Comparison of ENCODE assay signal across 23 cellular contexts in the genomic region with DNA sequence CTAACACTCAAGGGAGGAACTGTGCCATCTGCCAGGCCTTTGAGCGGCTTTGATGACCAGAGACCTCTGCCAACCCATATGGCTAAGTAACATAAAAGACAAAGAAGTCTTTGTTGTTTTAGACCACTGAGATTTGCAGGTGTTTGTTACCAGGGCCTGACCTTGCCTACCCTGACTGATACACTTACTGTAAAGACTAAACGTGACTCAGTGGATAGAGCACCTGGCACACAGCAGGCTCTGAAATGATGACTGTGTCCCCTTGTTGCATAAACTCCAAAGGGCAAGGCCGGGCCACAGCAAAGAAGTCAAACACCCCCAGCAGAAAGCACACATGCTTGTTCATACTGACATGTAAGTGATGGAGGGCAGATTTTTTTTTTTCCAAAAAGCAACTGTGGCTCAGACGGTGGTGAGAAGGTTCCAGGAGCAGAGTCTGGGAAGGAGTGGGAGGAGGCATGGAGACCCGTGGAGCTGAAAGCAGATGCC. TPM values are rescaled to one million over a fixed set of nuclear protein-coding genes. Genes with fewer than 3 reads are reported as not detected.
DNase-seq lines count a peak whose midpoint lies in the region; ATAC-seq and TF ChIP-seq lines count a peak whose summit lies in the region.
"Had no signal": no experiment of that assay in that cellular context is flagged by ENCODE, and none has a peak within 500 bp of the region (broad histone marks: within the 10 kb centered on the region; RNA-seq: fewer than 3 reads in every experiment).

No MANE protein-coding gene starts in this region.

- H3K27ac ChIP-seq in right atrium auricular region, result no peak overlapping the region
- H3K27ac ChIP-seq: C4-2B, Peyer's patch had no signal

- no peaks in the 10 kb centered on the region for H3K27me3 ChIP-seq in right atrium auricular region
- H3K27me3 ChIP-seq: MG63, Peyer's patch had no signal

- peaks cover 6% of the 10 kb centered on the region for H3K4me1 Mint-ChIP-seq in endothelial cell (ENCODE audit: unreplicated experiment)
- peaks cover 1% of the 10 kb centered on the region for H3K4me1 Mint-ChIP-seq in osteocyte (ENCODE audit: unreplicated experiment)

- H3K27me3 Mint-ChIP-seq in endothelial cell (ENCODE audit: unreplicated experiment), result peaks cover 12% of the 10 kb centered on the region
- H3K27me3 Mint-ChIP-seq in osteocyte (ENCODE audit: unreplicated experiment), result peaks cover 2% of the 10 kb centered on the region

- no peak for TF ChIP-seq CTCF in right atrium auricular region (IDR thresholded peaks at IDR 0.05)
- no peak for TF ChIP-seq CTCF in endothelial cell (IDR thresholded peaks at IDR 0.05; ENCODE audit: unreplicated experiment)
- TF ChIP-seq CTCF in osteocyte (IDR thresholded peaks at IDR 0.05), result no peak

- H3K36me3 ChIP-seq in right atrium auricular region, result no peaks in the 10 kb centered on the region
- H3K36me3 ChIP-seq: MG63, Peyer's patch had no signal

- no peak for ATAC-seq in GM21360 (IDR thresholded peaks at IDR 0.05; ENCODE audit: unreplicated experiment)
- ATAC-seq in GM19467 (IDR thresholded peaks at IDR 0.05; ENCODE audit: unreplicated experiment), result no peak

- H3K4me3 ChIP-seq in right atrium auricular region, result no peak overlapping the region
- H3K4me3 ChIP-seq: MG63, Peyer's patch had no signal

- intact Hi-C loops in cardiac septum (cut with DNase I), result no loop called here

- H3K9me3 Mint-ChIP-seq in endothelial cell (ENCODE audit: unreplicated experiment) (no peaks in the 10 kb centered on the region), osteocyte (ENCODE audit: unreplicated experiment) (no peaks in the 10 kb centered on the region)
- H3K9me3 Mint-ChIP-seq: CD8-positive, alpha-beta memory T cell had no signal

- no peaks in the 10 kb centered on the region for H3K9me3 ChIP-seq in right atrium auricular region
- H3K9me3 ChIP-seq: MG63 had no signal

- no peak overlapping the region for H3K4me3 Mint-ChIP-seq in endothelial cell (ENCODE audit: unreplicated experiment)
- no peak overlapping the region for H3K4me3 Mint-ChIP-seq in osteocyte (ENCODE audit: unreplicated experiment)
- H3K4me3 Mint-ChIP-seq: CD8-positive, alpha-beta memory T cell; H9 had no signal

- H3K27ac Mint-ChIP-seq in endothelial cell (ENCODE audit: unreplicated experiment) (peak overlapping the region; percentile 31), osteocyte (ENCODE audit: unreplicated experiment) (no peak overlapping the region)
- H3K27ac Mint-ChIP-seq: CD8-positive, alpha-beta memory T cell; H9 had no signal

- H3K4me1 ChIP-seq in right atrium auricular region, result peaks cover 0 to 6% of the 10 kb centered on the region in 2 donors

- DNase-seq in cardiac septum (ENCODE audit: low spot score) (peak; percentile 35), right atrium auricular region (ENCODE audit: low spot score) (no peak), endothelial cell (ENCODE audit: low spot score) (no peak), osteocyte (ENCODE audit: extremely low spot score, unreplicated experiment) (peak; percentile 40), NCI-H345 (lab: John Stamatoyannopoulos, UW) (no peak), OCI-M1 (lab: John Stamatoyannopoulos, UW) (no peak)
- DNase-seq: AML-193; CD8-positive, alpha-beta memory T cell; EL; MG63; NCI-H1048; NCI-H1436; NCI-H1930; NCI-H2227 treated with DMSO at 0.1 percent for 48 hours; NCI-H510A treated with DMSO at 0.1 percent for 48 hours; NCI-H82 had no signal

- H3K36me3 Mint-ChIP-seq in endothelial cell (ENCODE audit: low read depth, unreplicated experiment), result no peaks in the 10 kb centered on the region
- no peaks in the 10 kb centered on the region for H3K36me3 Mint-ChIP-seq in osteocyte (ENCODE audit: unreplicated experiment)
- H3K36me3 Mint-ChIP-seq: CD8-positive, alpha-beta memory T cell had no signal

RNA-seq across cellular contexts. Expression of a gene that starts 7.7 kb away (rescaled TPM):
- total RNA-seq in cardiac septum (not detected), right atrium auricular region (not detected), endothelial cell (ENCODE audit: unreplicated experiment) (not detected), osteocyte (not detected in 2 replicates)
- total RNA-seq: A172; CD8-positive, alpha-beta memory T cell; H9; LHCN-M2; Peyer's patch had no signal

Comparison
In these comparisons a context has a peak if more than half of its experiments do, and no peak if none do; other contexts are left out.
1. DNase-seq: peak in cardiac septum (single experiment) and osteocyte (single experiment); none in right atrium auricular region (single experiment), endothelial cell (single experiment), NCI-H345 (single experiment) and OCI-M1 (single experiment).